ENCODE assay signal across 8 cellular contexts in genomic region chr2:112542974-112543760, GRCh38. TPM values are rescaled to one million over a fixed set of nuclear protein-coding genes. Genes with fewer than 3 reads are reported as not detected.
DNase-seq lines count a peak whose midpoint lies in the region; ATAC-seq and TF ChIP-seq lines count a peak whose summit lies in the region.

No MANE protein-coding gene starts in this region.

- TF ChIP-seq EP300 in tibial nerve (IDR thresholded peaks at IDR 0.05) = no peak

- peak; percentile 45 for DNase-seq in activated CD8-positive, alpha-beta memory T cell treated with anti-CD3 and anti-CD28 coated beads, Interleukin-2, amount 10 ng/mL, durations not matched to agents 7 days and 5 days
- DNase-seq in activated CD8-positive, alpha-beta memory T cell treated with anti-CD3 and anti-CD28 coated beads, Interleukin-2, amount 50 U/mL, for 4 hours = no peak
- DNase-seq in Karpas-422 (peak; percentile 66), adipocyte (ENCODE audit: low read depth) (peak; percentile 38), left kidney (ENCODE audit: low read depth, low spot score) (peak; percentile 24), tibial nerve (ENCODE audit: low spot score in 2 of 2) (no peak), sciatic nerve (ENCODE audit: low spot score) (no peak), NCI-H345 (lab: John Stamatoyannopoulos, UW) (no peak)

- H3K4me3 ChIP-seq in Karpas-422 (ENCODE audit: low read length) (peak overlapping the region; percentile 87), adipocyte (ENCODE audit: low read length) (peak overlapping the region; percentile 98), tibial nerve (peak overlapping the region; percentile 59 to 82 (median 74))

- intact Hi-C loops in sciatic nerve (cut with DNase I) = no loop called here

- no peaks in the 10 kb centered on the region for H3K9me3 ChIP-seq in Karpas-422 (ENCODE audit: low read length)
- H3K9me3 ChIP-seq in adipocyte (ENCODE audit: control insufficient read depth, low read length) = no peaks in the 10 kb centered on the region
- no peaks in the 10 kb centered on the region for H3K9me3 ChIP-seq in tibial nerve

- no peak for TF ChIP-seq CTCF in tibial nerve (IDR thresholded peaks at IDR 0.05)

- no peak overlapping the region for H3K27ac Mint-ChIP-seq in activated CD8-positive, alpha-beta memory T cell treated with anti-CD3 and anti-CD28 coated beads, Interleukin-2, amount 10 ng/mL, durations not matched to agents 7 days and 5 days

- no peak for ATAC-seq in activated CD8-positive, alpha-beta memory T cell treated with anti-CD3 and anti-CD28 coated beads, Interleukin-2, amount 10 ng/mL, durations not matched to agents 7 days and 5 days
- ATAC-seq in sciatic nerve = no peak

- peaks cover 26% of the 10 kb centered on the region for H3K4me1 ChIP-seq in Karpas-422 (ENCODE audit: low read length)
- H3K4me1 ChIP-seq in adipocyte (ENCODE audit: control insufficient read depth, insufficient read depth, low read length) = peaks cover 34% of the 10 kb centered on the region
- peaks cover 0 to 19% (median 11%) of the 10 kb centered on the region in 4 donors for H3K4me1 ChIP-seq in tibial nerve

- peaks cover 61% of the 10 kb centered on the region for H3K79me2 ChIP-seq in Karpas-422 (ENCODE audit: low read length)

- H4K20me1 ChIP-seq in Karpas-422 (ENCODE audit: insufficient read depth, low read depth, low read length) = peaks cover 14% of the 10 kb centered on the region; the same call in 1 of the 2 replicates

- no peak overlapping the region for H2AFZ ChIP-seq in Karpas-422 (ENCODE audit: low read length)

- H3K9me2 ChIP-seq in Karpas-422 (replicated peaks; ENCODE audit: insufficient read depth, low read length) = no peaks in the 10 kb centered on the region

- WGBS in tibial nerve, 2 donors = 9% methylated on average over 20 of the region's 20 CpGs

- no peak overlapping the region for H3K4me3 Mint-ChIP-seq in activated CD8-positive, alpha-beta memory T cell treated with anti-CD3 and anti-CD28 coated beads, Interleukin-2, amount 10 ng/mL, durations not matched to agents 7 days and 5 days

- H3K4me2 ChIP-seq in Karpas-422 (ENCODE audit: low read depth, low read length, poor library complexity, severe bottlenecking) = peak overlapping the region; percentile 76

- CTCF ChIA-PET in activated CD8-positive, alpha-beta memory T cell treated with anti-CD3 and anti-CD28 coated beads, Interleukin-2, amount 10 ng/mL, durations not matched to agents 7 days and 5 days (lab: Charles Lee) = interaction anchor here (0.7 to 2.1 kb wide), 6 partner anchors 9 to 283 kb away, joined by 3 to 6 read pairs (median 3); no protein-coding TSS in a partner anchor

- H3K27me3 ChIP-seq in Karpas-422 (ENCODE audit: low read length) (no peaks in the 10 kb centered on the region), adipocyte (replicated peaks; ENCODE audit: control insufficient read depth, insufficient read depth, low read length) (no peaks in the 10 kb centered on the region), tibial nerve (no peaks in the 10 kb centered on the region)

- peaks cover 32% of the 10 kb centered on the region; the same call in 1 of the 2 replicates for H3K36me3 ChIP-seq in Karpas-422 (ENCODE audit: insufficient read depth, low read length)
- H3K36me3 ChIP-seq in adipocyte (ENCODE audit: control insufficient read depth, insufficient read depth, low read length, severe bottlenecking) = peaks cover 9% of the 10 kb centered on the region
- peaks cover 0 to 16% (median 5%) of the 10 kb centered on the region in 3 donors for H3K36me3 ChIP-seq in tibial nerve

- H3K9ac ChIP-seq in Karpas-422 (ENCODE audit: low read length) = peak overlapping the region; percentile 85
- H3K9ac ChIP-seq in adipocyte (ENCODE audit: low read length) = peak overlapping the region; percentile 90

- peak overlapping the region; percentile 80; the same call in 1 of the 2 replicates for H3K27ac ChIP-seq in Karpas-422 (ENCODE audit: low read length)
- H3K27ac ChIP-seq in tibial nerve = peak overlapping the region in 1 of 4 donors; percentile 91

- H3K36me3 Mint-ChIP-seq in activated CD8-positive, alpha-beta memory T cell treated with anti-CD3 and anti-CD28 coated beads, Interleukin-2, amount 10 ng/mL, durations not matched to agents 7 days and 5 days = peaks cover 14% of the 10 kb centered on the region

- peaks cover 37% of the 10 kb centered on the region for H3K4me1 Mint-ChIP-seq in activated CD8-positive, alpha-beta memory T cell treated with anti-CD3 and anti-CD28 coated beads, Interleukin-2, amount 10 ng/mL, durations not matched to agents 7 days and 5 days

- TF ChIP-seq POLR2A in tibial nerve (IDR thresholded peaks at IDR 0.05) = no peak

- H3K27me3 Mint-ChIP-seq in activated CD8-positive, alpha-beta memory T cell treated with anti-CD3 and anti-CD28 coated beads, Interleukin-2, amount 10 ng/mL, durations not matched to agents 7 days and 5 days = no peaks in the 10 kb centered on the region

- no peaks in the 10 kb centered on the region for H3K9me3 Mint-ChIP-seq in activated CD8-positive, alpha-beta memory T cell treated with anti-CD3 and anti-CD28 coated beads, Interleukin-2, amount 10 ng/mL, durations not matched to agents 7 days and 5 days (ENCODE audit: low read depth)

RNA-seq across cellular contexts. Expression of gene POLR1B, which starts 0.9 kb away (rescaled TPM):
- 10 to 100 TPM; 33.7 to 54.9 TPM for total RNA-seq in activated CD8-positive, alpha-beta memory T cell treated with anti-CD3 and anti-CD28 coated beads, Interleukin-2, amount 10 ng/mL, durations not matched to agents 7 days and 5 days
- 23.8 and 35.4 TPM in 2 replicates for total RNA-seq in Karpas-422 (2014; rRNA removed; shearing (Covaris generic); ENCODE audit: low replicate concordance)
- total RNA-seq in tibial nerve (10 to 100 TPM; 10.3 to 14.9 (median 12.1) TPM), sciatic nerve (18.1 TPM)

RNA-seq across cellular contexts. Expression of gene CHCHD5, which starts 41.2 kb away (rescaled TPM):
- total RNA-seq in activated CD8-positive, alpha-beta memory T cell treated with anti-CD3 and anti-CD28 coated beads, Interleukin-2, amount 10 ng/mL, durations not matched to agents 7 days and 5 days = 10 to 100 TPM; 25.4 to 27.8 TPM
- total RNA-seq in Karpas-422 (2014; rRNA removed; shearing (Covaris generic); ENCODE audit: low replicate concordance) = 30.0 and 37.4 TPM in 2 replicates
- total RNA-seq in tibial nerve (10 to 100 TPM in 3 of 4 donors, 1 to 10 TPM in 1; 4.3 to 30.6 (median 17.9) TPM), sciatic nerve (21.2 TPM)

Comparison
In these comparisons a context has a peak if more than half of its experiments do, and no peak if none do; other contexts are left out.
1. DNase-seq: peak in activated CD8-positive, alpha-beta memory T cell treated with anti-CD3 and anti-CD28 coated beads, Interleukin-2, amount 10 ng/mL, durations not matched to agents 7 days and 5 days (single experiment), Karpas-422 (single experiment), adipocyte (single experiment) and left kidney (single experiment); none in activated CD8-positive, alpha-beta memory T cell treated with anti-CD3 and anti-CD28 coated beads, Interleukin-2, amount 50 U/mL, for 4 hours (single experiment), tibial nerve (0 of 2), sciatic nerve (single experiment) and NCI-H345 (single experiment).
2. Peak in every context shown above with its lines, with median percentiles within 50 percentile points of each other: H3K4me3 ChIP-seq.